Comparison of ENCODE assay signal across 1 cellular context in the genomic region with DNA sequence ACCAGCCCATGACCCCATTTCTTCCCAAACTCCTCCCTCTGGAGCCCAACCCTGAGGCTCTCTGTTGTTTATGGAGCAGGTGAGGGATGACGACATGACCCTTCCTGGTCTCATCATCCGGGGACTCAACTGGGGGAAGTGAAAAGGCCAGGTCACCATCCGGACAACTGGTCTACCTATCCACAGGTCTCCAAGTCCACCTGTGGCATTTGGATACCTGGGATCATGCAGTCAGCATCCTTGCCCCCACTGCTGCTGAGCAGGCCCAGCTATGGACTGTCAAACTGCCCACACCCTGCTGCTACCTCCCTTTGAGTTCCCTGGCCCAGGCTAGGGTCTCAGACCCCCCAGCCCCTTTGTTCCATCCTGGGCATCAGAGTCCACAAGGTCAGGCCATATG.
TF ChIP-seq lines count a peak whose summit lies in the region.

No MANE protein-coding gene starts in this region.

TF ChIP-seq in K562, 482 proteins besides CTCF, POLR2A, EP300 and RAD21 (continued from another document):
- TF ChIP-seq, protein P1, sequence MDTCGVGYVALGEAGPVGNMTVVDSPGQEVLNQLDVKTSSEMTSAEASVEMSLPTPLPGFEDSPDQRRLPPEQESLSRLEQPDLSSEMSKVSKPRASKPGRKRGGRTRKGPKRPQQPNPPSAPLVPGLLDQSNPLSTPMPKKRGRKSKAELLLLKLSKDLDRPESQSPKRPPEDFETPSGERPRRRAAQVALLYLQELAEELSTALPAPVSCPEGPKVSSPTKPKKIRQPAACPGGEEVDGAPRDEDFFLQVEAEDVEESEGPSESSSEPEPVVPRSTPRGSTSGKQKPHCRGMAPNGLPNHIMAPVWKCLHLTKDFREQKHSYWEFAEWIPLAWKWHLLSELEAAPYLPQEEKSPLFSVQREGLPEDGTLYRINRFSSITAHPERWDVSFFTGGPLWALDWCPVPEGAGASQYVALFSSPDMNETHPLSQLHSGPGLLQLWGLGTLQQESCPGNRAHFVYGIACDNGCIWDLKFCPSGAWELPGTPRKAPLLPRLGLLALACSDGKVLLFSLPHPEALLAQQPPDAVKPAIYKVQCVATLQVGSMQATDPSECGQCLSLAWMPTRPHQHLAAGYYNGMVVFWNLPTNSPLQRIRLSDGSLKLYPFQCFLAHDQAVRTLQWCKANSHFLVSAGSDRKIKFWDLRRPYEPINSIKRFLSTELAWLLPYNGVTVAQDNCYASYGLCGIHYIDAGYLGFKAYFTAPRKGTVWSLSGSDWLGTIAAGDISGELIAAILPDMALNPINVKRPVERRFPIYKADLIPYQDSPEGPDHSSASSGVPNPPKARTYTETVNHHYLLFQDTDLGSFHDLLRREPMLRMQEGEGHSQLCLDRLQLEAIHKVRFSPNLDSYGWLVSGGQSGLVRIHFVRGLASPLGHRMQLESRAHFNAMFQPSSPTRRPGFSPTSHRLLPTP (IDR thresholded peaks at IDR 0.05; ENCODE audit: borderline replicate concordance, extremely low read depth, insufficient read length), result no peak
- TF ChIP-seq KLF13 (tag; IDR thresholded peaks at IDR 0.05; ENCODE audit: borderline replicate concordance, low read depth), result no peak
